8 cellular contexts compared by ENCODE assay signal in the genomic region with DNA sequence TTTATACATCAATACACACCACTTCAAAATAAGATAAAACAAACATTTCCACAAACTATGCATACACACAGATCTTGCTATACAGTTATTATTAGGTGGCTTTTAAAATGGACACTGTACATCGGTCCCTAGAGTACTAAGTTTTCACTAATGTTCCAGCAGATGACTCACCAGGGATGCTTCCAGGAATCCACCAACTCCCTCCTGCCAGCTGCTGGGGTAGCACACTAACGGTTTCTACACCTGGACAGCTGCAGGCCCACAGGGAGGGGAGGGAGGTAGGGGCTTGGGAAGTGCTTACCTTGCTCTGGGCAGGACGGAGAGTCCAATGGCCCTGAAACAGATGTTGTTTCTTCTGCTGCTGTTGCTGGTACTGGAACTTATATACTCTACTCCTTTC. TPM values are rescaled to one million over a fixed set of nuclear protein-coding genes. Genes with fewer than 3 reads are reported as not detected.
DNase-seq lines count a peak whose midpoint lies in the region; ATAC-seq and TF ChIP-seq lines count a peak whose summit lies in the region.

A gene (minus strand): TSS at position 357 of the 400 bp plus-strand sequence. CDS start 3,705 bp downstream, outside the sequence.

- H3K4me3 ChIP-seq in AG04449 (ENCODE audit: low read depth, low read length): peak within 1 kb of the TSS; percentile 54
- H3K4me3 ChIP-seq in ascending aorta: peak within 1 kb of the TSS; percentile 49 to 65
- H3K4me3 ChIP-seq in lower lobe of right lung: peak within 1 kb of the TSS; percentile 58

- H3K27me3 ChIP-seq in ascending aorta (no peaks in the 10 kb centered on the region), lower lobe of right lung (ENCODE audit: low read depth) (no peaks in the 10 kb centered on the region)

- POLR2A ChIA-PET in AG04449 (lab: Yijun Ruan, JAX): no interaction called here

- H3K4me1 ChIP-seq in ascending aorta: peaks cover 0 to 7% of the 10 kb centered on the region in 2 donors
- peaks cover 13% of the 10 kb centered on the region for H3K4me1 ChIP-seq in lower lobe of right lung

- TF ChIP-seq CTCF in AG04449 (IDR thresholded peaks at IDR 0.05; ENCODE audit: insufficient read depth, low read length, missing control alignments) (no peak), ascending aorta (IDR thresholded peaks at IDR 0.05) (no peak), lower lobe of right lung (IDR thresholded peaks at IDR 0.05) (no peak)

- intact Hi-C loops in ascending aorta (cut with DNase I): no loop called here
- intact Hi-C loops in lower lobe of right lung (cut with DNase I): no loop called here

- ATAC-seq in lower lobe of right lung (no peak), HG02884 (IDR thresholded peaks at IDR 0.05; ENCODE audit: unreplicated experiment) (no peak), GM21367 (IDR thresholded peaks at IDR 0.05; ENCODE audit: unreplicated experiment) (no peak), GM19467 (IDR thresholded peaks at IDR 0.05; ENCODE audit: unreplicated experiment) (no peak)

- H3K27ac ChIP-seq in ascending aorta: no peak within 1 kb of the TSS
- no peak within 1 kb of the TSS for H3K27ac ChIP-seq in lower lobe of right lung

- DNase-seq in AG04449 (ENCODE audit: low read depth, low spot score) (no peak), HCEC 1CT (peak; percentile 39), ascending aorta (ENCODE audit: low spot score in 2 of 2) (no peak), lower lobe of right lung (no peak), C1 segment of cervical spinal cord (lab: John Stamatoyannopoulos, UW) (no peak)

- CTCF ChIA-PET in AG04449 (lab: Yijun Ruan, JAX): interaction anchor here (1.0 to 1.5 kb wide), 2 partner anchors 17 to 174 kb away, joined by 3 read pairs; no protein-coding TSS in a partner anchor

- H3K9me3 ChIP-seq in ascending aorta (no peaks in the 10 kb centered on the region), lower lobe of right lung (no peaks in the 10 kb centered on the region)

- no peaks in the 10 kb centered on the region for H3K36me3 ChIP-seq in ascending aorta
- no peaks in the 10 kb centered on the region for H3K36me3 ChIP-seq in lower lobe of right lung

RNA-seq across cellular contexts. Expression of the gene that starts here (rescaled TPM):
- total RNA-seq in ascending aorta (not detected), lower lobe of right lung (not detected)
